In genomic region chr16:6964679-6965078, GRCh38 we compare ENCODE assay signal across 1 cellular context.
TF ChIP-seq lines count a peak whose summit lies in the region.

No MANE protein-coding gene starts in this region.

TF ChIP-seq in GM23338, 12 proteins besides CTCF, POLR2A, EP300 and RAD21 (continued from another document):
- TF ChIP-seq, protein P1, sequence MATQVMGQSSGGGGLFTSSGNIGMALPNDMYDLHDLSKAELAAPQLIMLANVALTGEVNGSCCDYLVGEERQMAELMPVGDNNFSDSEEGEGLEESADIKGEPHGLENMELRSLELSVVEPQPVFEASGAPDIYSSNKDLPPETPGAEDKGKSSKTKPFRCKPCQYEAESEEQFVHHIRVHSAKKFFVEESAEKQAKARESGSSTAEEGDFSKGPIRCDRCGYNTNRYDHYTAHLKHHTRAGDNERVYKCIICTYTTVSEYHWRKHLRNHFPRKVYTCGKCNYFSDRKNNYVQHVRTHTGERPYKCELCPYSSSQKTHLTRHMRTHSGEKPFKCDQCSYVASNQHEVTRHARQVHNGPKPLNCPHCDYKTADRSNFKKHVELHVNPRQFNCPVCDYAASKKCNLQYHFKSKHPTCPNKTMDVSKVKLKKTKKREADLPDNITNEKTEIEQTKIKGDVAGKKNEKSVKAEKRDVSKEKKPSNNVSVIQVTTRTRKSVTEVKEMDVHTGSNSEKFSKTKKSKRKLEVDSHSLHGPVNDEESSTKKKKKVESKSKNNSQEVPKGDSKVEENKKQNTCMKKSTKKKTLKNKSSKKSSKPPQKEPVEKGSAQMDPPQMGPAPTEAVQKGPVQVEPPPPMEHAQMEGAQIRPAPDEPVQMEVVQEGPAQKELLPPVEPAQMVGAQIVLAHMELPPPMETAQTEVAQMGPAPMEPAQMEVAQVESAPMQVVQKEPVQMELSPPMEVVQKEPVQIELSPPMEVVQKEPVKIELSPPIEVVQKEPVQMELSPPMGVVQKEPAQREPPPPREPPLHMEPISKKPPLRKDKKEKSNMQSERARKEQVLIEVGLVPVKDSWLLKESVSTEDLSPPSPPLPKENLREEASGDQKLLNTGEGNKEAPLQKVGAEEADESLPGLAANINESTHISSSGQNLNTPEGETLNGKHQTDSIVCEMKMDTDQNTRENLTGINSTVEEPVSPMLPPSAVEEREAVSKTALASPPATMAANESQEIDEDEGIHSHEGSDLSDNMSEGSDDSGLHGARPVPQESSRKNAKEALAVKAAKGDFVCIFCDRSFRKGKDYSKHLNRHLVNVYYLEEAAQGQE (IDR thresholded peaks at IDR 0.05; ENCODE audit: unreplicated experiment): no peak
- TF ChIP-seq JUNB (IDR thresholded peaks at IDR 0.05; ENCODE audit: unreplicated experiment) (no peak), NANOG (IDR thresholded peaks at IDR 0.05; ENCODE audit: borderline replicate concordance) (no peak), POLR2AphosphoS5 (IDR thresholded peaks at IDR 0.05; ENCODE audit: low read depth) (no peak), ETS1 (IDR thresholded peaks at IDR 0.05) (no peak), ZNF114 (CRISPR knock-in tag; IDR thresholded peaks at IDR 0.05) (no peak), EZH2 (IDR thresholded peaks at IDR 0.05; ENCODE audit: low read depth, unreplicated experiment) (no peak), STAT1 (IDR thresholded peaks at IDR 0.05; ENCODE audit: unreplicated experiment) (no peak), ZNF331 (CRISPR knock-in tag; IDR thresholded peaks at IDR 0.05; ENCODE audit: low read depth) (no peak), EZH2phosphoT487 (IDR thresholded peaks at IDR 0.05; ENCODE audit: unreplicated experiment) (no peak), ZNF462 (CRISPR knock-in tag; IDR thresholded peaks at IDR 0.05) (no peak)
TF ChIP-seq in GM23338: peak in this region for 0.
